ENCODE assay signal across 9 cellular contexts in genomic region chr19:16661480-16662034, GRCh38. TPM values are rescaled to one million over a fixed set of nuclear protein-coding genes. Genes with fewer than 3 reads are reported as not detected.
DNase-seq lines count a peak whose midpoint lies in the region; ATAC-seq and TF ChIP-seq lines count a peak whose summit lies in the region.
"Had no signal": no experiment of that assay in that cellular context is flagged by ENCODE, and none has a peak within 500 bp of the region (broad histone marks: within the 10 kb centered on the region; RNA-seq: fewer than 3 reads in every experiment).

No MANE protein-coding gene starts in this region.

- H3K36me3 ChIP-seq in HUES48 (ENCODE audit: control insufficient read depth, insufficient read depth, low read length) (peaks cover 24% of the 10 kb centered on the region), heart right ventricle (peaks cover 0 to 38% (median 8%) of the 10 kb centered on the region in 9 donors)

- TF ChIP-seq CTCF in CD14-positive monocyte (IDR thresholded peaks at IDR 0.05) (no peak), heart right ventricle (IDR thresholded peaks at IDR 0.05) (no peak)

- H3K27me3 Mint-ChIP-seq in CD14-positive monocyte (ENCODE audit: low read depth in 3 of 3) = peaks cover 5 to 20% (median 17%) of the 10 kb centered on the region in 3 donors

- H3K9ac ChIP-seq in HUES48 (ENCODE audit: low read depth, low read length) = peak overlapping the region; percentile 44; the same call in 1 of the 2 replicates

- H3K9me3 ChIP-seq in HUES48 (ENCODE audit: control insufficient read depth, insufficient read depth, low read length) (no peaks in the 10 kb centered on the region), heart right ventricle (no peaks in the 10 kb centered on the region)

- ATAC-seq in heart right ventricle = peak in 5 of 8 donors; percentile 0 to 7 (median 3)
- ATAC-seq in HG02870 (IDR thresholded peaks at IDR 0.05; ENCODE audit: unreplicated experiment) = no peak

- peak overlapping the region; percentile 84 to 90 for H3K4me3 Mint-ChIP-seq in CD14-positive monocyte

- H3K4me1 ChIP-seq in HUES48 (ENCODE audit: control insufficient read depth, insufficient read depth, low read length) (0 out of 2 replicates have a peak, but pooled peaks cover 8% of the 10 kb centered on the region), heart right ventricle (peaks cover 11 to 65% (median 51%) of the 10 kb centered on the region in 9 donors)

- H3K27ac ChIP-seq in HUES48 (ENCODE audit: low read depth, low read length) = no peak overlapping the region
- peak overlapping the region; percentile 63 to 98 (median 92) for H3K27ac ChIP-seq in heart right ventricle

- peaks cover 0 to 5% (median 0%) of the 10 kb centered on the region in 7 donors for H3K9me3 Mint-ChIP-seq in CD14-positive monocyte

- DNase-seq in CD14-positive monocyte (ENCODE audit: low spot score) (no peak), heart right ventricle (peak; percentile 71 to 73), posterior vena cava (ENCODE audit: low spot score) (peak; percentile 80), OCI-M2 (lab: John Stamatoyannopoulos, UW; ENCODE audit: unreplicated experiment) (no peak), pons (ENCODE audit: low spot score) (no peak)
- DNase-seq in activated T-helper 9 cell treated with anti-CD3 and anti-CD28 coated beads, Interleukin-2, amount 50 U/mL, for 16 hours (ENCODE audit: low read depth) = peak; percentile 1

- peaks cover 19 to 31% of the 10 kb centered on the region in 2 donors for H3K36me3 Mint-ChIP-seq in CD14-positive monocyte

- H3K4me3 ChIP-seq in HUES48 (ENCODE audit: low read depth, low read length) (peak overlapping the region; percentile 83), heart right ventricle (peak overlapping the region; percentile 59 to 97 (median 76))

- H3K27ac Mint-ChIP-seq in CD14-positive monocyte = peak overlapping the region in 6 of 7 donors; percentile 40 to 85 (median 70)

- H3K27me3 ChIP-seq in HUES48 (ENCODE audit: control insufficient read depth, insufficient read depth, low read length) (no peaks in the 10 kb centered on the region), heart right ventricle (no peaks in the 10 kb centered on the region)

- H3K4me1 Mint-ChIP-seq in CD14-positive monocyte = peaks cover 56% of the 10 kb centered on the region

- WGBS in heart right ventricle, 2 donors = 1 to 2% methylated on average over 20 to 31 of the region's 31 CpGs

- intact Hi-C loops in CD14-positive monocyte (cut with micrococcal nuclease) = loop anchor here (2.0 to 5.0 kb wide), 2 partner anchors 33 to 34 kb away; partner anchors contain the start of gene MED26 (in 2 of the 2)
- intact Hi-C loops in heart right ventricle (cut with DNase I) = loop anchor here in 3 of 10 donors (2.0 kb wide), 2 partner anchors 33 to 89 kb away; partner anchors contain the start of genes MED26 (in 2 of the 3) and SLC35E1 (in 1 of the 3)
- intact Hi-C loops in posterior vena cava (cut with DNase I) = no loop called here

RNA-seq across cellular contexts. Expression of gene TMEM38A, which starts 0.6 kb away (rescaled TPM):
- 10 to 100 TPM; 10.6 to 21.6 TPM for polyA plus RNA-seq in CD14-positive monocyte
- 10 to 100 TPM; 17.2 to 41.4 (median 30.0) TPM for total RNA-seq in heart right ventricle
- polyA plus RNA-seq in heart right ventricle = 10 to 100 TPM; 18.5 to 29.6 TPM
- total RNA-seq in posterior vena cava = 1 to 10 TPM; 1.9 to 3.5 TPM

RNA-seq across cellular contexts. Expression of gene SMIM7, which starts 1.6 kb away (rescaled TPM):
- polyA plus RNA-seq in CD14-positive monocyte (10 to 100 TPM; 86.7 to 91.7 TPM), heart right ventricle (10 to 100 TPM; 41.8 to 68.1 TPM)
- total RNA-seq in heart right ventricle (10 to 100 TPM; 32.0 to 43.2 (median 37.4) TPM), posterior vena cava (10 to 100 TPM; 42.4 to 61.8 TPM)

RNA-seq across cellular contexts. Expression of gene MED26, which starts 33.6 kb away (rescaled TPM):
- polyA plus RNA-seq in CD14-positive monocyte (1 to 10 TPM; 1.1 to 2.1 TPM), heart right ventricle (1 to 10 TPM; 3.8 to 5.1 TPM)
- total RNA-seq in heart right ventricle (1 to 10 TPM; 3.3 to 6.9 (median 4.6) TPM), posterior vena cava (1 to 10 TPM; 5.9 to 6.1 TPM)

RNA-seq across cellular contexts. Expression of gene NWD1, which starts 58.1 kb away (rescaled TPM):
- polyA plus RNA-seq in CD14-positive monocyte (under 1 TPM in 1 of 2 donors, not detected in 1; 0.03 TPM), heart right ventricle (under 1 TPM; under 0.01 to 0.01 TPM)
- total RNA-seq in heart right ventricle (under 1 TPM in 6 of 10 donors, not detected in 4; 0.03 to 0.16 (median 0.05) TPM), posterior vena cava (under 1 TPM; 0.05 TPM)
- total RNA-seq: pulmonary artery endothelial cell had no signal

Comparison
In these comparisons a context has a peak if more than half of its experiments do, and no peak if none do; other contexts are left out.
1. DNase-seq: peak in activated T-helper 9 cell treated with anti-CD3 and anti-CD28 coated beads, Interleukin-2, amount 50 U/mL, for 16 hours (single experiment), heart right ventricle (2 of 2) and posterior vena cava (single experiment); none in CD14-positive monocyte (single experiment), OCI-M2 (single experiment) and pons (single experiment).
2. RNA of gene TMEM38A, which starts 0.6 kb away (total RNA-seq): 17.2 to 41.4 TPM in heart right ventricle; 1.9 to 3.5 TPM in posterior vena cava; every median in the first group is over 4 times any median in the second.
3. intact Hi-C loops: an anchor here in CD14-positive monocyte (2.0 to 5.0 kb wide); none called in posterior vena cava.